Comparison of ENCODE assay signal across 3 cellular contexts in genomic region chr3:57934373-57934772, GRCh38.
"Had no signal": no experiment of that assay in that cellular context is flagged by ENCODE, and none has a peak within 500 bp of the region (broad histone marks: within the 10 kb centered on the region; RNA-seq: fewer than 3 reads in every experiment).

No MANE protein-coding gene starts in this region.

- H3K4me3 ChIP-seq: GM12878 had no signal

- ATAC-seq: GM12878 had no signal

- DNase-seq: GDM1, GF-D8 had no signal
